8 cellular contexts compared by ENCODE assay signal in genomic region chr5:132007399-132008162, GRCh38. TPM values are rescaled to one million over a fixed set of nuclear protein-coding genes. Genes with fewer than 3 reads are reported as not detected.
DNase-seq lines count a peak whose midpoint lies in the region; ATAC-seq and TF ChIP-seq lines count a peak whose summit lies in the region.

No MANE protein-coding gene starts in this region.

- no peak overlapping the region for H3K4me3 ChIP-seq in left ventricle myocardium inferior

- H3K4me1 ChIP-seq in left ventricle myocardium inferior = peaks cover 46% of the 10 kb centered on the region

- H3K27me3 ChIP-seq in left ventricle myocardium inferior (ENCODE audit: low read depth) = peaks cover 24% of the 10 kb centered on the region

- no peaks in the 10 kb centered on the region for H3K9me3 ChIP-seq in left ventricle myocardium inferior (replicated peaks)

- ATAC-seq in HG02571 (IDR thresholded peaks at IDR 0.05; ENCODE audit: unreplicated experiment) = peak; percentile 69
- ATAC-seq in HG03097 (IDR thresholded peaks at IDR 0.05; ENCODE audit: low FRiP score, unreplicated experiment) = no peak

- H3K27ac ChIP-seq in left ventricle myocardium inferior (replicated peaks) = no peak overlapping the region

- TF ChIP-seq CTCF in GM12873 (IDR thresholded peaks at IDR 0.05; ENCODE audit: insufficient read depth, low read depth, low read length, missing control alignments) = peak; percentile 81
- peak; percentile 82 for TF ChIP-seq CTCF in left ventricle myocardium inferior (IDR thresholded peaks at IDR 0.05; ENCODE audit: borderline replicate concordance)

- H3K36me3 ChIP-seq in left ventricle myocardium inferior = no peaks in the 10 kb centered on the region

- peak; percentile 49 for DNase-seq in NCI-H128 (lab: John Stamatoyannopoulos, UW; ENCODE audit: unreplicated experiment)
- peak in 4 of 5 experiments; percentile 45 to 75 (median 60) for DNase-seq in T-helper 2 cell
- DNase-seq in amniotic stem cell (lab: John Stamatoyannopoulos, UW) = peak; percentile 73
- peak; percentile 68 for DNase-seq in left ventricle myocardium inferior
- peak; percentile 67 for DNase-seq in retina

- intact Hi-C loops in left ventricle myocardium inferior (cut with micrococcal nuclease) = loop anchor here (5.0 kb wide), 1 partner anchor 415 kb away; no protein-coding TSS in a partner anchor

RNA-seq across cellular contexts. Expression of gene ACSL6, which starts 3.9 kb away (rescaled TPM):
- total RNA-seq in left ventricle myocardium inferior = 2.7 TPM

RNA-seq across cellular contexts. Expression of gene IL3, which starts 52.9 kb away (rescaled TPM):
- total RNA-seq in left ventricle myocardium inferior = not detected
